ENCODE assay signal across 2 cellular contexts in the genomic region with DNA sequence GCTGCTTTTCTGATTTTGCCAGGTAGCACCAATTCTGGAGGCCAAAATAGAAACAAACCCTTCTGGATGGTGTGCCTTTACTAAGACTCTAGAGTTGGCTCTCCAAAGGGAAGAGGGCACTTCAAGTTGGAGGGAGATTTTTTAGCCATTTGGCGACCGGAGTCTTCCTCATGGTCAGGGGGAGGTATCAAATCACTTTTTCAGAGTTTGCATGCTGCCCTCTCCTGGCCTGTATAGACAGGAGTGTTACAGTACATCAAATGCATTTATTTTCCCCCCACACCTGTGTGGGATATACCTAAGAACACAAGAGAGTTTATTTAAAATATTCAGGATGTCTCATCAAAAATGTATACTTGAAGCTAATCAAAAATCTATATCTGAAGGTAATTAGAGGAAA.
A peak's percentile ranks its signal among the peaks of the same experiment; 100 is the strongest.
TF ChIP-seq lines count a peak whose summit lies in the region.

No MANE protein-coding gene starts in this region.

TF ChIP-seq in HEK293, 187 proteins besides CTCF, POLR2A, EP300 and RAD21 (continued from another document and continues in another):
- TF ChIP-seq ZNF174 (tag by site-specific recombination; IDR thresholded peaks at IDR 0.05), result no peak
- TF ChIP-seq ZNF677 (tag by site-specific recombination; IDR thresholded peaks at IDR 0.05), result no peak
- TF ChIP-seq, protein P1, sequence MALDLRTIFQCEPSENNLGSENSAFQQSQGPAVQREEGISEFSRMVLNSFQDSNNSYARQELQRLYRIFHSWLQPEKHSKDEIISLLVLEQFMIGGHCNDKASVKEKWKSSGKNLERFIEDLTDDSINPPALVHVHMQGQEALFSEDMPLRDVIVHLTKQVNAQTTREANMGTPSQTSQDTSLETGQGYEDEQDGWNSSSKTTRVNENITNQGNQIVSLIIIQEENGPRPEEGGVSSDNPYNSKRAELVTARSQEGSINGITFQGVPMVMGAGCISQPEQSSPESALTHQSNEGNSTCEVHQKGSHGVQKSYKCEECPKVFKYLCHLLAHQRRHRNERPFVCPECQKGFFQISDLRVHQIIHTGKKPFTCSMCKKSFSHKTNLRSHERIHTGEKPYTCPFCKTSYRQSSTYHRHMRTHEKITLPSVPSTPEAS (tag by site-specific recombination; IDR thresholded peaks at IDR 0.05), result no peak
- TF ChIP-seq ZNF140 (tag by site-specific recombination; IDR thresholded peaks at IDR 0.05), result no peak
- no peak for TF ChIP-seq ZBTB48 (tag by site-specific recombination; IDR thresholded peaks at IDR 0.05)
- no peak for TF ChIP-seq ZNF16 (tag by site-specific recombination; IDR thresholded peaks at IDR 0.05; ENCODE audit: low read depth)
- no peak for TF ChIP-seq ZNF366 (tag by site-specific recombination; conservative IDR thresholded peaks at IDR 0.05)
- no peak for TF ChIP-seq ZNF121 (tag by site-specific recombination; IDR thresholded peaks at IDR 0.05)
- no peak for TF ChIP-seq ZNF707 (tag by site-specific recombination; IDR thresholded peaks at IDR 0.05)
- TF ChIP-seq KLF9 (tag by site-specific recombination; IDR thresholded peaks at IDR 0.05; ENCODE audit: low read depth), result no peak
- no peak for TF ChIP-seq ZNF549 (tag by site-specific recombination; IDR thresholded peaks at IDR 0.05)
- TF ChIP-seq, protein P2, sequence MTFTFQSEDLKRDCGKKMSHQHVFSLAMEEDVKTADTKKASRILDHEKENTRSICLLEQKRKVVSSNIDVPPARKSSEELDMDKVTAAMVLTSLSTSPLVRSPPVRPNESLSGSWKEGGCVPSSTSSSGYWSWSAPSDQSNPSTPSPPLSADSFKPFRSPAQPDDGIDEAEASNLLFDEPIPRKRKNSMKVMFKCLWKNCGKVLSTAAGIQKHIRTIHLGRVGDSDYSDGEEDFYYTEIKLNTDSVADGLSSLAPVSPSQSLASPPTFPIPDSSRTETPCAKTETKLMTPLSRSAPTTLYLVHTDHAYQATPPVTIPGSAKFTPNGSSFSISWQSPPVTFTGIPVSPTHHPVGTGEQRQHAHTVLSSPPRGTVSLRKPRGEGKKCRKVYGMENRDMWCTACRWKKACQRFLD (tag by site-specific recombination; IDR thresholded peaks at IDR 0.05), result no peak
- peak; percentile 42; the same call in 1 of the 2 replicates for TF ChIP-seq MZF1 (tag by site-specific recombination; IDR thresholded peaks at IDR 0.05; ENCODE audit: borderline replicate concordance)
- no peak for TF ChIP-seq SCRT2 (tag by site-specific recombination; IDR thresholded peaks at IDR 0.05)
- no peak for TF ChIP-seq ZNF664 (tag by site-specific recombination; IDR thresholded peaks at IDR 0.05)
- TF ChIP-seq ZNF146 (tag by site-specific recombination; IDR thresholded peaks at IDR 0.05), result no peak
- TF ChIP-seq KLF10 (tag by site-specific recombination; IDR thresholded peaks at IDR 0.05), result peak; percentile 23; the same call in 1 of the 2 replicates
- TF ChIP-seq ZNF133 (tag by site-specific recombination; IDR thresholded peaks at IDR 0.05), result no peak
- TF ChIP-seq ZNF76 (tag by site-specific recombination; IDR thresholded peaks at IDR 0.05; ENCODE audit: borderline replicate concordance, low read depth), result no peak
- no peak for TF ChIP-seq REPIN1 (tag by site-specific recombination; IDR thresholded peaks at IDR 0.05; ENCODE audit: low read depth)
- TF ChIP-seq ZNF473 (tag by site-specific recombination; IDR thresholded peaks at IDR 0.05), result no peak
- TF ChIP-seq ZNF571 (tag by site-specific recombination; IDR thresholded peaks at IDR 0.05), result no peak
- TF ChIP-seq, protein P3, sequence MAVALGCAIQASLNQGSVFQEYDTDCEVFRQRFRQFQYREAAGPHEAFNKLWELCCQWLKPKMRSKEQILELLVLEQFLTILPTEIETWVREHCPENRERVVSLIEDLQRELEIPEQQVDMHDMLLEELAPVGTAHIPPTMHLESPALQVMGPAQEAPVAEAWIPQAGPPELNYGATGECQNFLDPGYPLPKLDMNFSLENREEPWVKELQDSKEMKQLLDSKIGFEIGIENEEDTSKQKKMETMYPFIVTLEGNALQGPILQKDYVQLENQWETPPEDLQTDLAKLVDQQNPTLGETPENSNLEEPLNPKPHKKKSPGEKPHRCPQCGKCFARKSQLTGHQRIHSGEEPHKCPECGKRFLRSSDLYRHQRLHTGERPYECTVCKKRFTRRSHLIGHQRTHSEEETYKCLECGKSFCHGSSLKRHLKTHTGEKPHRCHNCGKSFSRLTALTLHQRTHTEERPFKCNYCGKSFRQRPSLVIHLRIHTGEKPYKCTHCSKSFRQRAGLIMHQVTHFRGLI (tag by site-specific recombination; IDR thresholded peaks at IDR 0.05), result no peak
- no peak for TF ChIP-seq SALL2 (tag by site-specific recombination; IDR thresholded peaks at IDR 0.05; ENCODE audit: borderline replicate concordance)

TF ChIP-seq in liver, 16 proteins besides CTCF, POLR2A, EP300 and RAD21 (continued from another document):
- TF ChIP-seq, protein P4, sequence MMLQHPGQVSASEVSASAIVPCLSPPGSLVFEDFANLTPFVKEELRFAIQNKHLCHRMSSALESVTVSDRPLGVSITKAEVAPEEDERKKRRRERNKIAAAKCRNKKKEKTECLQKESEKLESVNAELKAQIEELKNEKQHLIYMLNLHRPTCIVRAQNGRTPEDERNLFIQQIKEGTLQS (IDR thresholded peaks at IDR 0.05), result no peak
- TF ChIP-seq EGR1 (IDR thresholded peaks at IDR 0.05; ENCODE audit: low read depth in 2 of 2), result no peak
- no peak for TF ChIP-seq HNF4G (IDR thresholded peaks at IDR 0.05)
- TF ChIP-seq RXRA (IDR thresholded peaks at IDR 0.05), result no peak
- TF ChIP-seq YY1 (IDR thresholded peaks at IDR 0.05), result no peak
- TF ChIP-seq, protein P5, sequence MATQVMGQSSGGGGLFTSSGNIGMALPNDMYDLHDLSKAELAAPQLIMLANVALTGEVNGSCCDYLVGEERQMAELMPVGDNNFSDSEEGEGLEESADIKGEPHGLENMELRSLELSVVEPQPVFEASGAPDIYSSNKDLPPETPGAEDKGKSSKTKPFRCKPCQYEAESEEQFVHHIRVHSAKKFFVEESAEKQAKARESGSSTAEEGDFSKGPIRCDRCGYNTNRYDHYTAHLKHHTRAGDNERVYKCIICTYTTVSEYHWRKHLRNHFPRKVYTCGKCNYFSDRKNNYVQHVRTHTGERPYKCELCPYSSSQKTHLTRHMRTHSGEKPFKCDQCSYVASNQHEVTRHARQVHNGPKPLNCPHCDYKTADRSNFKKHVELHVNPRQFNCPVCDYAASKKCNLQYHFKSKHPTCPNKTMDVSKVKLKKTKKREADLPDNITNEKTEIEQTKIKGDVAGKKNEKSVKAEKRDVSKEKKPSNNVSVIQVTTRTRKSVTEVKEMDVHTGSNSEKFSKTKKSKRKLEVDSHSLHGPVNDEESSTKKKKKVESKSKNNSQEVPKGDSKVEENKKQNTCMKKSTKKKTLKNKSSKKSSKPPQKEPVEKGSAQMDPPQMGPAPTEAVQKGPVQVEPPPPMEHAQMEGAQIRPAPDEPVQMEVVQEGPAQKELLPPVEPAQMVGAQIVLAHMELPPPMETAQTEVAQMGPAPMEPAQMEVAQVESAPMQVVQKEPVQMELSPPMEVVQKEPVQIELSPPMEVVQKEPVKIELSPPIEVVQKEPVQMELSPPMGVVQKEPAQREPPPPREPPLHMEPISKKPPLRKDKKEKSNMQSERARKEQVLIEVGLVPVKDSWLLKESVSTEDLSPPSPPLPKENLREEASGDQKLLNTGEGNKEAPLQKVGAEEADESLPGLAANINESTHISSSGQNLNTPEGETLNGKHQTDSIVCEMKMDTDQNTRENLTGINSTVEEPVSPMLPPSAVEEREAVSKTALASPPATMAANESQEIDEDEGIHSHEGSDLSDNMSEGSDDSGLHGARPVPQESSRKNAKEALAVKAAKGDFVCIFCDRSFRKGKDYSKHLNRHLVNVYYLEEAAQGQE (IDR thresholded peaks at IDR 0.05), result no peak
